ENCODE assay signal across 1 cellular context in the genomic region with DNA sequence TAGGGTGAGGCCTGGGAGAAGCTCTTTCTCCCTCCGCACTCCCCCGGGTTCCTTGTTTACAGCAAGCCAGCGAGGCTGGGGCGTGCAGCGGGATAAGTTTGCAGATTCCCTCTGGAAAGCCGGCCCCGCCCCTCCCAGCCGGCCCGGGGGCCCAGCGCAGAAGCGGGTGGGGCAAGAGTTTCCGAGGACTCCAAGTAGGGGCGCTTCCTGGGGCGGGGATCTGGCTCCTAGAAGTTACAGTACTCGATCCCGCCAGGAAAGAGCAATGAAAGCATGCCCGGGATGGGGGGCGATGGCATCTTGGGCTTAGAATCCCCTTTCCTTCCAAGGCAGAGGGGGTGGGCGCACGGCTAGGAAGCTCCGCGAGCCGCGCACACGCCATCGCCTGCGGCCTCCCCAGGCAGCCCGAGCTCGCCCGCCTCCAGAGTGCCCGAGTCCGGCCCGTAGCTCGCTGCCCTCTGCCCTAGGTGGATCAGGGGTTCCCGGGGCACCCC.
TF ChIP-seq lines count a peak whose summit lies in the region.

No MANE protein-coding gene starts in this region.

TF ChIP-seq in GM12878, 131 proteins besides CTCF, POLR2A, EP300 and RAD21 (continued from another document):
- TF ChIP-seq, protein P1, sequence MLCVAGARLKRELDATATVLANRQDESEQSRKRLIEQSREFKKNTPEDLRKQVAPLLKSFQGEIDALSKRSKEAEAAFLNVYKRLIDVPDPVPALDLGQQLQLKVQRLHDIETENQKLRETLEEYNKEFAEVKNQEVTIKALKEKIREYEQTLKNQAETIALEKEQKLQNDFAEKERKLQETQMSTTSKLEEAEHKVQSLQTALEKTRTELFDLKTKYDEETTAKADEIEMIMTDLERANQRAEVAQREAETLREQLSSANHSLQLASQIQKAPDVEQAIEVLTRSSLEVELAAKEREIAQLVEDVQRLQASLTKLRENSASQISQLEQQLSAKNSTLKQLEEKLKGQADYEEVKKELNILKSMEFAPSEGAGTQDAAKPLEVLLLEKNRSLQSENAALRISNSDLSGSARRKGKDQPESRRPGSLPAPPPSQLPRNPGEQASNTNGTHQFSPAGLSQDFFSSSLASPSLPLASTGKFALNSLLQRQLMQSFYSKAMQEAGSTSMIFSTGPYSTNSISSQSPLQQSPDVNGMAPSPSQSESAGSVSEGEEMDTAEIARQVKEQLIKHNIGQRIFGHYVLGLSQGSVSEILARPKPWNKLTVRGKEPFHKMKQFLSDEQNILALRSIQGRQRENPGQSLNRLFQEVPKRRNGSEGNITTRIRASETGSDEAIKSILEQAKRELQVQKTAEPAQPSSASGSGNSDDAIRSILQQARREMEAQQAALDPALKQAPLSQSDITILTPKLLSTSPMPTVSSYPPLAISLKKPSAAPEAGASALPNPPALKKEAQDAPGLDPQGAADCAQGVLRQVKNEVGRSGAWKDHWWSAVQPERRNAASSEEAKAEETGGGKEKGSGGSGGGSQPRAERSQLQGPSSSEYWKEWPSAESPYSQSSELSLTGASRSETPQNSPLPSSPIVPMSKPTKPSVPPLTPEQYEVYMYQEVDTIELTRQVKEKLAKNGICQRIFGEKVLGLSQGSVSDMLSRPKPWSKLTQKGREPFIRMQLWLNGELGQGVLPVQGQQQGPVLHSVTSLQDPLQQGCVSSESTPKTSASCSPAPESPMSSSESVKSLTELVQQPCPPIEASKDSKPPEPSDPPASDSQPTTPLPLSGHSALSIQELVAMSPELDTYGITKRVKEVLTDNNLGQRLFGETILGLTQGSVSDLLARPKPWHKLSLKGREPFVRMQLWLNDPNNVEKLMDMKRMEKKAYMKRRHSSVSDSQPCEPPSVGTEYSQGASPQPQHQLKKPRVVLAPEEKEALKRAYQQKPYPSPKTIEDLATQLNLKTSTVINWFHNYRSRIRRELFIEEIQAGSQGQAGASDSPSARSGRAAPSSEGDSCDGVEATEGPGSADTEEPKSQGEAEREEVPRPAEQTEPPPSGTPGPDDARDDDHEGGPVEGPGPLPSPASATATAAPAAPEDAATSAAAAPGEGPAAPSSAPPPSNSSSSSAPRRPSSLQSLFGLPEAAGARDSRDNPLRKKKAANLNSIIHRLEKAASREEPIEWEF (IDR thresholded peaks at IDR 0.05; ENCODE audit: insufficient replicate concordance, low read depth, low read length), result no peak
- TF ChIP-seq POLR2AphosphoS2 (IDR thresholded peaks at IDR 0.05; ENCODE audit: low read depth, low read length) (no peak), POLR2AphosphoS5 (IDR thresholded peaks at IDR 0.05; ENCODE audit: low read length) (no peak), ZSCAN29 (IDR thresholded peaks at IDR 0.05) (no peak), KDM1A (IDR thresholded peaks at IDR 0.05; ENCODE audit: borderline replicate concordance) (no peak), POU2F2 (IDR thresholded peaks at IDR 0.05; ENCODE audit: borderline replicate concordance, low read depth, low read length) (no peak), RAD51 (IDR thresholded peaks at IDR 0.05) (no peak), SREBF1 (IDR thresholded peaks at IDR 0.05; ENCODE audit: low read length) (no peak)
- TF ChIP-seq, protein P2, sequence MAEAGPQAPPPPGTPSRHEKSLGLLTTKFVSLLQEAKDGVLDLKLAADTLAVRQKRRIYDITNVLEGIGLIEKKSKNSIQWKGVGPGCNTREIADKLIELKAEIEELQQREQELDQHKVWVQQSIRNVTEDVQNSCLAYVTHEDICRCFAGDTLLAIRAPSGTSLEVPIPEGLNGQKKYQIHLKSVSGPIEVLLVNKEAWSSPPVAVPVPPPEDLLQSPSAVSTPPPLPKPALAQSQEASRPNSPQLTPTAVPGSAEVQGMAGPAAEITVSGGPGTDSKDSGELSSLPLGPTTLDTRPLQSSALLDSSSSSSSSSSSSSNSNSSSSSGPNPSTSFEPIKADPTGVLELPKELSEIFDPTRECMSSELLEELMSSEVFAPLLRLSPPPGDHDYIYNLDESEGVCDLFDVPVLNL (IDR thresholded peaks at IDR 0.05; ENCODE audit: low read depth, low read length), result no peak
- TF ChIP-seq, protein P3, sequence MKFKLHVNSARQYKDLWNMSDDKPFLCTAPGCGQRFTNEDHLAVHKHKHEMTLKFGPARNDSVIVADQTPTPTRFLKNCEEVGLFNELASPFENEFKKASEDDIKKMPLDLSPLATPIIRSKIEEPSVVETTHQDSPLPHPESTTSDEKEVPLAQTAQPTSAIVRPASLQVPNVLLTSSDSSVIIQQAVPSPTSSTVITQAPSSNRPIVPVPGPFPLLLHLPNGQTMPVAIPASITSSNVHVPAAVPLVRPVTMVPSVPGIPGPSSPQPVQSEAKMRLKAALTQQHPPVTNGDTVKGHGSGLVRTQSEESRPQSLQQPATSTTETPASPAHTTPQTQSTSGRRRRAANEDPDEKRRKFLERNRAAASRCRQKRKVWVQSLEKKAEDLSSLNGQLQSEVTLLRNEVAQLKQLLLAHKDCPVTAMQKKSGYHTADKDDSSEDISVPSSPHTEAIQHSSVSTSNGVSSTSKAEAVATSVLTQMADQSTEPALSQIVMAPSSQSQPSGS (IDR thresholded peaks at IDR 0.05; ENCODE audit: low read length), result no peak
- TF ChIP-seq, protein P4, sequence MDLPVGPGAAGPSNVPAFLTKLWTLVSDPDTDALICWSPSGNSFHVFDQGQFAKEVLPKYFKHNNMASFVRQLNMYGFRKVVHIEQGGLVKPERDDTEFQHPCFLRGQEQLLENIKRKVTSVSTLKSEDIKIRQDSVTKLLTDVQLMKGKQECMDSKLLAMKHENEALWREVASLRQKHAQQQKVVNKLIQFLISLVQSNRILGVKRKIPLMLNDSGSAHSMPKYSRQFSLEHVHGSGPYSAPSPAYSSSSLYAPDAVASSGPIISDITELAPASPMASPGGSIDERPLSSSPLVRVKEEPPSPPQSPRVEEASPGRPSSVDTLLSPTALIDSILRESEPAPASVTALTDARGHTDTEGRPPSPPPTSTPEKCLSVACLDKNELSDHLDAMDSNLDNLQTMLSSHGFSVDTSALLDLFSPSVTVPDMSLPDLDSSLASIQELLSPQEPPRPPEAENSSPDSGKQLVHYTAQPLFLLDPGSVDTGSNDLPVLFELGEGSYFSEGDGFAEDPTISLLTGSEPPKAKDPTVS (IDR thresholded peaks at IDR 0.05; ENCODE audit: low read depth, low read length), result no peak
- TF ChIP-seq, protein P5, sequence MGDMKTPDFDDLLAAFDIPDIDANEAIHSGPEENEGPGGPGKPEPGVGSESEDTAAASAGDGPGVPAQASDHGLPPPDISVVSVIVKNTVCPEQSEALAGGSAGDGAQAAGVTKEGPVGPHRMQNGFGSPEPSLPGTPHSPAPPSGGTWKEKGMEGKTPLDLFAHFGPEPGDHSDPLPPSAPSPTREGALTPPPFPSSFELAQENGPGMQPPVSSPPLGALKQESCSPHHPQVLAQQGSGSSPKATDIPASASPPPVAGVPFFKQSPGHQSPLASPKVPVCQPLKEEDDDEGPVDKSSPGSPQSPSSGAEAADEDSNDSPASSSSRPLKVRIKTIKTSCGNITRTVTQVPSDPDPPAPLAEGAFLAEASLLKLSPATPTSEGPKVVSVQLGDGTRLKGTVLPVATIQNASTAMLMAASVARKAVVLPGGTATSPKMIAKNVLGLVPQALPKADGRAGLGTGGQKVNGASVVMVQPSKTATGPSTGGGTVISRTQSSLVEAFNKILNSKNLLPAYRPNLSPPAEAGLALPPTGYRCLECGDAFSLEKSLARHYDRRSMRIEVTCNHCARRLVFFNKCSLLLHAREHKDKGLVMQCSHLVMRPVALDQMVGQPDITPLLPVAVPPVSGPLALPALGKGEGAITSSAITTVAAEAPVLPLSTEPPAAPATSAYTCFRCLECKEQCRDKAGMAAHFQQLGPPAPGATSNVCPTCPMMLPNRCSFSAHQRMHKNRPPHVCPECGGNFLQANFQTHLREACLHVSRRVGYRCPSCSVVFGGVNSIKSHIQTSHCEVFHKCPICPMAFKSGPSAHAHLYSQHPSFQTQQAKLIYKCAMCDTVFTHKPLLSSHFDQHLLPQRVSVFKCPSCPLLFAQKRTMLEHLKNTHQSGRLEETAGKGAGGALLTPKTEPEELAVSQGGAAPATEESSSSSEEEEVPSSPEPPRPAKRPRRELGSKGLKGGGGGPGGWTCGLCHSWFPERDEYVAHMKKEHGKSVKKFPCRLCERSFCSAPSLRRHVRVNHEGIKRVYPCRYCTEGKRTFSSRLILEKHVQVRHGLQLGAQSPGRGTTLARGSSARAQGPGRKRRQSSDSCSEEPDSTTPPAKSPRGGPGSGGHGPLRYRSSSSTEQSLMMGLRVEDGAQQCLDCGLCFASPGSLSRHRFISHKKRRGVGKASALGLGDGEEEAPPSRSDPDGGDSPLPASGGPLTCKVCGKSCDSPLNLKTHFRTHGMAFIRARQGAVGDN (IDR thresholded peaks at IDR 0.05), result no peak
